16 cellular contexts compared by ENCODE assay signal in genomic region chr10:125836746-125837145, GRCh38. TPM values are rescaled to one million over a fixed set of nuclear protein-coding genes. Genes with fewer than 3 reads are reported as not detected.
A peak's percentile ranks its signal among the peaks of the same experiment; 100 is the strongest.
DNase-seq lines count a peak whose midpoint lies in the region; ATAC-seq and TF ChIP-seq lines count a peak whose summit lies in the region.
"Had no signal": no experiment of that assay in that cellular context is flagged by ENCODE, and none has a peak within 500 bp of the region (broad histone marks: within the 10 kb centered on the region; RNA-seq: fewer than 3 reads in every experiment).

No MANE protein-coding gene starts in this region.

- H2AFZ ChIP-seq in smooth muscle cell (ENCODE audit: low read depth), result no peak overlapping the region
- H2AFZ ChIP-seq: GM23338 had no signal

- peak; percentile 29; the same call in 1 of the 2 replicates for ATAC-seq in Panc1
- ATAC-seq: GM12878, GM23338 had no signal

- in situ Hi-C loops in Panc1 (cut with HindIII; ENCODE audit: low pct_unique_long_range_greater_than_20kb, low sequenced_read_pairs), result no loop called here

- 70% methylated on average over 2 of the region's 2 CpGs for WGBS in smooth muscle cell (ENCODE audit: low lambda C conversion rate)

- POLR2A ChIA-PET in Panc1 (lab: Charles Lee), result no interaction called here

- H3K9me3 ChIP-seq in Panc1 (ENCODE audit: control insufficient read depth, insufficient read depth, low read depth, low read length), result no peaks in the 10 kb centered on the region
- no peaks in the 10 kb centered on the region for H3K9me3 ChIP-seq in smooth muscle cell (replicated peaks; ENCODE audit: low read depth)
- H3K9me3 ChIP-seq: BLaER1 had no signal

- CTCF ChIA-PET in Panc1 (lab: Charles Lee), result no interaction called here

- peak; percentile 62 for DNase-seq in SIG-M5 treated with dmso at 0.1 percent for 504 hours (lab: John Stamatoyannopoulos, UW; ENCODE audit: unreplicated experiment)
- no peak for DNase-seq in SIG-M5 (lab: John Stamatoyannopoulos, UW)
- DNase-seq in Panc1 (ENCODE audit: low read depth, low spot score), result no peak
- DNase-seq in smooth muscle cell (lab: John Stamatoyannopoulos, UW; ENCODE audit: unreplicated experiment), result no peak
- no peak for DNase-seq in NCI-H510A treated with DMSO at 0.1 percent for 48 hours (lab: John Stamatoyannopoulos, UW)
- DNase-seq in erythroblast (lab: John Stamatoyannopoulos, UW), result no peak
- DNase-seq: 8988T; AML-193; CD4-positive, CD25-positive, alpha-beta regulatory T cell; DMS79; H7 had no signal

- H3K36me3 ChIP-seq in Panc1 (ENCODE audit: control insufficient read depth, insufficient read depth, low read length), result peaks cover 63% of the 10 kb centered on the region
- H3K36me3 ChIP-seq in smooth muscle cell (ENCODE audit: low read depth), result peaks cover 37% of the 10 kb centered on the region

- intact Hi-C loops in Panc1 (cut with micrococcal nuclease; ENCODE audit: unreplicated experiment), result no loop called here

- H3K4me1 ChIP-seq in Panc1 (ENCODE audit: control insufficient read depth, insufficient read depth, low read length), result no peaks in the 10 kb centered on the region; the same call in 1 of the 2 replicates
- H3K4me1 ChIP-seq in smooth muscle cell (ENCODE audit: low read depth), result no peaks in the 10 kb centered on the region
- H3K4me1 ChIP-seq: BLaER1 had no signal

- no peaks in the 10 kb centered on the region for H3K79me2 ChIP-seq in smooth muscle cell (ENCODE audit: low read depth)

- BruUV-seq in Panc1 (replicated peaks; lab: Mats Ljungman, UMichigan), result no TSS peak

- no peak overlapping the region for H3K4me2 ChIP-seq in smooth muscle cell
- H3K4me2 ChIP-seq: BLaER1, GM23338 had no signal

- no peak for TF ChIP-seq POLR2A in erythroblast (IDR thresholded peaks at IDR 0.05; ENCODE audit: low read length)

- H3K27me3 ChIP-seq in Panc1 (ENCODE audit: control insufficient read depth, insufficient read depth, low read length), result no peaks in the 10 kb centered on the region
- no peaks in the 10 kb centered on the region for H3K27me3 ChIP-seq in smooth muscle cell (ENCODE audit: low read depth)
- H3K27me3 ChIP-seq: BLaER1 had no signal

- peaks cover 4% of the 10 kb centered on the region for H3F3A ChIP-seq in smooth muscle cell (ENCODE audit: low read depth)

- no peak overlapping the region for H3K9ac ChIP-seq in smooth muscle cell (ENCODE audit: low read depth)
- H3K9ac ChIP-seq: BLaER1 had no signal

- TF ChIP-seq CTCF in C4-2B (conservative IDR thresholded peaks at IDR 0.05), result peak; percentile 36
- 0 out of 2 replicates have a peak, but pooled peaks have one; percentile 4 for TF ChIP-seq CTCF in Panc1 (IDR thresholded peaks at IDR 0.05)
- TF ChIP-seq CTCF in smooth muscle cell (IDR thresholded peaks at IDR 0.05; ENCODE audit: borderline replicate concordance, insufficient read depth, poor library complexity, severe bottlenecking), result no peak

- H4K20me1 ChIP-seq in smooth muscle cell (ENCODE audit: low read depth), result no peaks in the 10 kb centered on the region

- H3K4me3 ChIP-seq in Panc1 (ENCODE audit: low read depth in 2 of 2, low read length in 2 of 2) (no peak overlapping the region), smooth muscle cell (no peak overlapping the region)
- H3K4me3 ChIP-seq: BLaER1, GM12878, GM23338 had no signal

- H3K27ac ChIP-seq in C4-2B (peak overlapping the region; percentile 50; the same call in 1 of the 2 replicates), Panc1 (ENCODE audit: low read length) (no peak overlapping the region), smooth muscle cell (ENCODE audit: low read depth) (peak overlapping the region; percentile 11)
- H3K27ac ChIP-seq: BLaER1, HL-60 had no signal

RNA-seq across cellular contexts. Expression of gene BCCIP, which starts 13.4 kb away (rescaled TPM):
- 123 TPM for total RNA-seq in Panc1 (2021; ENCODE audit: unreplicated experiment)
- 70.3 TPM for polyA plus RNA-seq in Panc1 (2012; ENCODE audit: insufficient read length)
- total RNA-seq in smooth muscle cell, result 61.8 and 87.5 TPM in 2 replicates
- polyA plus RNA-seq in smooth muscle cell, result 55.3 and 56.6 TPM in 2 replicates

RNA-seq across cellular contexts. Expression of gene UROS, which starts 13.7 kb away (rescaled TPM):
- 103 TPM for total RNA-seq in Panc1 (2021; ENCODE audit: unreplicated experiment)
- polyA plus RNA-seq in Panc1 (2012; ENCODE audit: insufficient read length), result 86.7 TPM
- 43.7 and 61.1 TPM in 2 replicates for total RNA-seq in smooth muscle cell
- 77.5 and 86.7 TPM in 2 replicates for polyA plus RNA-seq in smooth muscle cell

RNA-seq across cellular contexts. Expression of gene DHX32, which starts 44.3 kb away (rescaled TPM):
- total RNA-seq in Panc1 (2021; ENCODE audit: unreplicated experiment) (117 TPM), smooth muscle cell (51.2 and 56.1 TPM in 2 replicates)
- polyA plus RNA-seq in Panc1 (2012; ENCODE audit: insufficient read length), result 94.4 TPM
- polyA plus RNA-seq in smooth muscle cell, result 31.8 and 39.8 TPM in 2 replicates

RNA-seq across cellular contexts. Expression of gene FANK1, which starts 59.6 kb away (rescaled TPM):
- total RNA-seq in Panc1 (2021; ENCODE audit: unreplicated experiment) (19.1 TPM), smooth muscle cell (5.8 and 9.5 TPM in 2 replicates)
- polyA plus RNA-seq in Panc1 (2012; ENCODE audit: insufficient read length), result 35.0 TPM
- polyA plus RNA-seq in smooth muscle cell, result 6.6 and 14.8 TPM in 2 replicates
- total RNA-seq: GM12878 had no signal
